28 cellular contexts compared by ENCODE assay signal in genomic region chr11:134915212-134915611, GRCh38.
A peak's percentile ranks its signal among the peaks of the same experiment; 100 is the strongest.
DNase-seq lines count a peak whose midpoint lies in the region; ATAC-seq and TF ChIP-seq lines count a peak whose summit lies in the region.
"Had no signal": no experiment of that assay in that cellular context is flagged by ENCODE, and none has a peak within 500 bp of the region (broad histone marks: within the 10 kb centered on the region; RNA-seq: fewer than 3 reads in every experiment).

No MANE protein-coding gene starts in this region.

- H3K27me3 ChIP-seq in left ventricle myocardium inferior (ENCODE audit: low read depth) (peaks cover 46% of the 10 kb centered on the region), thoracic aorta (replicated peaks; ENCODE audit: insufficient read depth) (no peaks in the 10 kb centered on the region)
- H3K27me3 ChIP-seq: neural progenitor cell, tibial nerve had no signal

- no peaks in the 10 kb centered on the region for H3K4me1 ChIP-seq in left ventricle myocardium inferior
- peaks cover 17 to 32% of the 10 kb centered on the region in 2 donors for H3K4me1 ChIP-seq in thoracic aorta (ENCODE audit: control insufficient read depth in 1 of 2, low read depth in 2 of 2)
- H3K4me1 ChIP-seq: psoas muscle, tibial nerve had no signal

- H3K4me3 ChIP-seq in astrocyte of the cerebellum (ENCODE audit: low read depth, low read length) (no peak overlapping the region), left ventricle myocardium inferior (no peak overlapping the region), thoracic aorta (peak overlapping the region; percentile 22)
- H3K4me3 ChIP-seq: dorsolateral prefrontal cortex, lung, neural progenitor cell, psoas muscle, tibial nerve had no signal

- DNase-seq in NCI-H1092 treated with DMSO at 0.1 percent for 48 hours (lab: John Stamatoyannopoulos, UW) (peak; percentile 50), NCI-H1092 (lab: John Stamatoyannopoulos, UW) (no peak), astrocyte of the cerebellum (ENCODE audit: low read depth) (peak; percentile 65), left ventricle myocardium inferior (peak; percentile 60), thoracic aorta (ENCODE audit: low spot score) (peak; percentile 43), T-helper 1 cell (no peak), NCI-H2196 (lab: John Stamatoyannopoulos, UW; ENCODE audit: unreplicated experiment) (no peak), SHP77 (lab: John Stamatoyannopoulos, UW) (no peak)
- DNase-seq: 8988T; activated CD4-positive, alpha-beta memory T cell treated with anti-CD3 and anti-CD28 coated beads, Interleukin-2, amount 10 ng/mL, durations not matched to agents 7 days and 5 days; activated effector memory CD4-positive, alpha-beta T cell treated with Interleukin-2 at 50 U/mL for 16 hours; AML-193; dorsolateral prefrontal cortex; foreskin melanocyte; HFFc6; hypothalamus; NCI-H1930; small intestine; stimulated activated CD4-positive, alpha-beta T cell treated with anti-CD3 and anti-CD28 coated beads, Interleukin-2, amount 100 ng/mL, for 24 hours; stimulated activated naive CD4-positive, alpha-beta T cell treated with Interleukin-2 at 50 U/mL for 16 hours had no signal

- no peak overlapping the region for H3K27ac ChIP-seq in left ventricle myocardium inferior (replicated peaks)
- H3K27ac ChIP-seq in thoracic aorta = peak overlapping the region; percentile 57 to 78
- H3K27ac ChIP-seq: dorsolateral prefrontal cortex, epithelial cell of prostate, KMS-11, neural progenitor cell, psoas muscle, RWPE1, tibial nerve had no signal

- TF ChIP-seq CTCF in astrocyte of the cerebellum (IDR thresholded peaks at IDR 0.05; ENCODE audit: low read depth, low read length, missing control alignments) = no peak
- no peak for TF ChIP-seq CTCF in left ventricle myocardium inferior (IDR thresholded peaks at IDR 0.05; ENCODE audit: borderline replicate concordance)
- no peak for TF ChIP-seq CTCF in thoracic aorta (IDR thresholded peaks at IDR 0.05)

- intact Hi-C loops in left ventricle myocardium inferior (cut with micrococcal nuclease) = no loop called here

- ATAC-seq in thoracic aorta (ENCODE audit: insufficient number of reproducible peaks, low FRiP score, low read depth) = peak; percentile 39
- ATAC-seq: activated CD4-positive, CD25-positive, alpha-beta regulatory T cell treated with anti-CD3 and anti-CD28 coated beads, Interleukin-2, amount 50 U/mL, for 24 hours had no signal

- in situ Hi-C loops in astrocyte of the cerebellum (cut with HindIII; ENCODE audit: low sequenced_read_pairs) = no loop called here

- H3K36me3 ChIP-seq in left ventricle myocardium inferior (no peaks in the 10 kb centered on the region), thoracic aorta (no peaks in the 10 kb centered on the region)
- H3K36me3 ChIP-seq: neural progenitor cell, tibial nerve had no signal

- no peaks in the 10 kb centered on the region for H3K9me3 ChIP-seq in left ventricle myocardium inferior (replicated peaks)
- no peaks in the 10 kb centered on the region for H3K9me3 ChIP-seq in thoracic aorta
- H3K9me3 ChIP-seq: psoas muscle, tibial nerve had no signal

Comparison
In these comparisons a context has a peak if more than half of its experiments do, and no peak if none do; other contexts are left out.
1. DNase-seq: peak in NCI-H1092 treated with DMSO at 0.1 percent for 48 hours (single experiment), astrocyte of the cerebellum (single experiment), left ventricle myocardium inferior (single experiment) and thoracic aorta (single experiment); none in NCI-H1092 (single experiment), T-helper 1 cell (0 of 5), NCI-H2196 (single experiment) and SHP77 (0 of 2).